In genomic region chr6:116008470-116009229, GRCh38 we compare ENCODE assay signal across 9 cellular contexts. TPM values are rescaled to one million over a fixed set of nuclear protein-coding genes. Genes with fewer than 3 reads are reported as not detected.
DNase-seq lines count a peak whose midpoint lies in the region; ATAC-seq and TF ChIP-seq lines count a peak whose summit lies in the region.
"Had no signal": no experiment of that assay in that cellular context is flagged by ENCODE, and none has a peak within 500 bp of the region (broad histone marks: within the 10 kb centered on the region; RNA-seq: fewer than 3 reads in every experiment).

No MANE protein-coding gene starts in this region.

- peaks cover 13% of the 10 kb centered on the region for H3K27me3 Mint-ChIP-seq in activated T-cell treated with anti-CD3 and anti-CD28 coated beads, Interleukin-2, amount 50 U/mL, for 24 hours
- H3K27me3 Mint-ChIP-seq in activated T-cell treated with anti-CD3 and anti-CD28 coated beads, Interleukin-2, amount 50 U/mL, for 4 hours (ENCODE audit: low read depth): peaks cover 5% of the 10 kb centered on the region

- no peak for DNase-seq in activated T-cell treated with anti-CD3 and anti-CD28 coated beads, Interleukin-2, amount 50 U/mL, for 24 hours
- DNase-seq in activated T-cell treated with anti-CD3 and anti-CD28 coated beads, Interleukin-2, amount 50 U/mL, for 1 hour: no peak
- DNase-seq in amniotic stem cell (lab: John Stamatoyannopoulos, UW) (peak; percentile 33), left lung (peak in 1 of 2 donors; percentile 23), T-helper 9 cell (no peak)
- DNase-seq in activated effector memory CD4-positive, alpha-beta T cell treated with Interleukin-2 at 50 U/mL for 16 hours: no peak
- DNase-seq in activated T-cell treated with anti-CD3 and anti-CD28 coated beads, Interleukin-2, amount 50 U/mL, for 4 hours: no peak

- H3K9me3 Mint-ChIP-seq in activated T-cell treated with anti-CD3 and anti-CD28 coated beads, Interleukin-2, amount 50 U/mL, for 24 hours: no peaks in the 10 kb centered on the region
- H3K9me3 Mint-ChIP-seq in activated T-cell treated with anti-CD3 and anti-CD28 coated beads, Interleukin-2, amount 50 U/mL, for 4 hours: no peaks in the 10 kb centered on the region

- no peak for TF ChIP-seq CTCF in left lung (IDR thresholded peaks at IDR 0.05)

- H3K36me3 Mint-ChIP-seq in activated T-cell treated with anti-CD3 and anti-CD28 coated beads, Interleukin-2, amount 50 U/mL, for 24 hours (ENCODE audit: low read depth): no peaks in the 10 kb centered on the region
- no peaks in the 10 kb centered on the region for H3K36me3 Mint-ChIP-seq in activated T-cell treated with anti-CD3 and anti-CD28 coated beads, Interleukin-2, amount 50 U/mL, for 4 hours (ENCODE audit: insufficient read depth)

- H3K4me3 ChIP-seq in left lung: no peak overlapping the region
- H3K4me3 ChIP-seq: BLaER1 treated with 17β-estradiol and CSF1 and Interleukin-3, amounts not matched to agents 10 nM and 100 nM had no signal

- peaks cover 14 to 22% of the 10 kb centered on the region in 2 donors for H3K4me1 ChIP-seq in left lung

- H3K27ac ChIP-seq in left lung: peak overlapping the region; percentile 18 to 63

- H3K36me3 ChIP-seq in left lung: no peaks in the 10 kb centered on the region
- H3K36me3 ChIP-seq: BLaER1 treated with 17β-estradiol and CSF1 and Interleukin-3, amounts not matched to agents 10 nM and 100 nM had no signal

- H3K4me1 Mint-ChIP-seq in activated T-cell treated with anti-CD3 and anti-CD28 coated beads, Interleukin-2, amount 50 U/mL, for 24 hours (ENCODE audit: low read depth): peaks cover 22% of the 10 kb centered on the region
- H3K4me1 Mint-ChIP-seq in activated T-cell treated with anti-CD3 and anti-CD28 coated beads, Interleukin-2, amount 50 U/mL, for 4 hours (ENCODE audit: low read depth): peaks cover 9% of the 10 kb centered on the region

- H3K27ac Mint-ChIP-seq in activated T-cell treated with anti-CD3 and anti-CD28 coated beads, Interleukin-2, amount 50 U/mL, for 24 hours: peak overlapping the region; percentile 23

- no peaks in the 10 kb centered on the region for H3K27me3 ChIP-seq in left lung
- H3K27me3 ChIP-seq: BLaER1 treated with 17β-estradiol and CSF1 and Interleukin-3, amounts not matched to agents 10 nM and 100 nM had no signal

- intact Hi-C loops in left lung (cut with DNase I): no loop called here

- no peak overlapping the region for H3K4me3 Mint-ChIP-seq in activated T-cell treated with anti-CD3 and anti-CD28 coated beads, Interleukin-2, amount 50 U/mL, for 24 hours
- no peak overlapping the region for H3K4me3 Mint-ChIP-seq in activated T-cell treated with anti-CD3 and anti-CD28 coated beads, Interleukin-2, amount 50 U/mL, for 4 hours

- no peaks in the 10 kb centered on the region for H3K9me3 ChIP-seq in left lung
- H3K9me3 ChIP-seq: BLaER1 treated with 17β-estradiol and CSF1 and Interleukin-3, amounts not matched to agents 10 nM and 100 nM had no signal

- peak; percentile 73 for ATAC-seq in HG03354 (IDR thresholded peaks at IDR 0.05; ENCODE audit: poor library complexity, severe bottlenecking, unreplicated experiment)
- peak; percentile 55 for ATAC-seq in left lung
- no peak for ATAC-seq in activated T-cell treated with anti-CD3 and anti-CD28 coated beads, Interleukin-2, amount 50 U/mL, for 4 hours

RNA-seq across cellular contexts. Expression of gene FRK, which starts 52.0 kb away (rescaled TPM):
- total RNA-seq in left lung: 10 to 100 TPM in 1 of 2 donors, 1 to 10 TPM in 1; 8.5 to 16.1 TPM
- under 1 TPM; 0.03 to 0.05 (median 0.03) TPM for total RNA-seq in activated T-cell treated with anti-CD3 and anti-CD28 coated beads, Interleukin-2, amount 50 U/mL, for 4 hours

Comparison
In these comparisons a context has a peak if more than half of its experiments do, and no peak if none do; other contexts are left out.
1. ATAC-seq: peak in HG03354 (single experiment) and left lung (single experiment); none in activated T-cell treated with anti-CD3 and anti-CD28 coated beads, Interleukin-2, amount 50 U/mL, for 4 hours (0 of 2).
2. RNA of gene FRK, which starts 52.0 kb away (total RNA-seq): 8.5 to 16.1 TPM in left lung; 0.03 to 0.05 TPM in activated T-cell treated with anti-CD3 and anti-CD28 coated beads, Interleukin-2, amount 50 U/mL, for 4 hours; every median in the first group is over 4 times any median in the second.